25 cellular contexts compared by ENCODE assay signal in genomic region chr15:31070867-31071266, GRCh38. TPM values are rescaled to one million over a fixed set of nuclear protein-coding genes. Genes with fewer than 3 reads are reported as not detected.
"Had no signal": no experiment of that assay in that cellular context is flagged by ENCODE, and none has a peak within 500 bp of the region (broad histone marks: within the 10 kb centered on the region; RNA-seq: fewer than 3 reads in every experiment).

No MANE protein-coding gene starts in this region.

- H3K9me3 Mint-ChIP-seq: stimulated activated naive CD8-positive, alpha-beta T cell treated with anti-CD3 and anti-CD28 coated beads, Interleukin-15, amount 100 ng/mL, for 72 hours had no signal

- H3K27ac Mint-ChIP-seq: naive B cell; nephron; stimulated activated naive B cell treated with anti-CD40 and anti-IgM and Interleukin-4, amounts not matched to agents 10 μg/mL and 1 μg/mL and 100 μg/mL, for 72 hours had no signal

- H3K27me3 Mint-ChIP-seq: naive B cell; stimulated activated naive B cell treated with anti-CD40 and anti-IgM and Interleukin-4, amounts not matched to agents 10 μg/mL and 1 μg/mL and 100 μg/mL, for 72 hours; stimulated activated naive CD8-positive, alpha-beta T cell treated with anti-CD3 and anti-CD28 coated beads, Interleukin-15, amount 100 ng/mL, for 72 hours had no signal

- H3K27me3 ChIP-seq: hepatocyte, sigmoid colon, testis, tibial nerve, upper lobe of right lung, vagina had no signal

- H3K9me3 ChIP-seq: prostate gland, sigmoid colon, testis, upper lobe of right lung, vagina had no signal

- H3K9ac ChIP-seq: parathyroid adenoma had no signal

- H3K36me3 ChIP-seq: prostate gland, sigmoid colon, tibial nerve, upper lobe of right lung, vagina had no signal

- DNase-seq: dermis blood vessel endothelial cell; foreskin melanocyte; kidney; left cardiac atrium; left ventricle myocardium superior; mesenchymal stem cell; naive B cell; sigmoid colon; stimulated activated CD4-positive, alpha-beta T cell treated with anti-CD3 and anti-CD28 coated beads, Interleukin-2, amount 100 ng/mL, for 24 hours; stimulated activated CD4-positive, alpha-beta T cell treated with anti-CD3 and anti-CD28 coated beads, Interleukin-4, amount 100 ng/mL, for 4 hours; stimulated activated naive B cell treated with anti-CD40 and anti-IgM and Interleukin-4, amounts not matched to agents 10 μg/mL and 1 μg/mL and 100 μg/mL, for 72 hours; stimulated activated naive CD8-positive, alpha-beta T cell treated with anti-CD3 and anti-CD28 coated beads, Interleukin-15, amount 100 ng/mL, for 72 hours; testis; upper lobe of right lung had no signal

- H3K36me3 Mint-ChIP-seq: stimulated activated naive B cell treated with anti-CD40 and anti-IgM and Interleukin-4, amounts not matched to agents 10 μg/mL and 1 μg/mL and 100 μg/mL, for 72 hours had no signal

- H3K4me1 Mint-ChIP-seq: stimulated activated naive CD8-positive, alpha-beta T cell treated with anti-CD3 and anti-CD28 coated beads, Interleukin-15, amount 100 ng/mL, for 72 hours had no signal

- H3K4me3 ChIP-seq: hepatocyte, lung, prostate gland, sigmoid colon, skin epidermis, testis, tibial nerve, upper lobe of right lung, vagina had no signal

- H3K4me1 ChIP-seq: parathyroid adenoma, upper lobe of right lung had no signal

- H3K27ac ChIP-seq: hepatocyte, parathyroid adenoma, sigmoid colon, skin epidermis, testis, tibial nerve, upper lobe of right lung had no signal

- ATAC-seq: left ventricle myocardium superior; stimulated activated naive B cell treated with anti-CD40 and anti-IgM and Interleukin-4, amounts not matched to agents 10 μg/mL and 1 μg/mL and 100 μg/mL, for 72 hours; stimulated activated naive CD8-positive, alpha-beta T cell treated with anti-CD3 and anti-CD28 coated beads, Interleukin-15, amount 100 ng/mL, for 72 hours; upper lobe of right lung had no signal

- H3K4me3 Mint-ChIP-seq: naive B cell; nephron; stimulated activated naive B cell treated with anti-CD40 and anti-IgM and Interleukin-4, amounts not matched to agents 10 μg/mL and 1 μg/mL and 100 μg/mL, for 72 hours; stimulated activated naive CD8-positive, alpha-beta T cell treated with anti-CD3 and anti-CD28 coated beads, Interleukin-15, amount 100 ng/mL, for 72 hours had no signal

- H3K4me2 ChIP-seq: hepatocyte had no signal

RNA-seq across cellular contexts. Expression of gene TRPM1, which starts 30.7 kb away (rescaled TPM):
- total RNA-seq: epithelial cell of proximal tubule, hepatocyte, kidney, left ventricle myocardium superior, lung, renal cortical epithelial cell, sigmoid colon, subcutaneous adipose tissue, tibial nerve, upper lobe of right lung, vagina had no signal
- polyA plus RNA-seq: hepatocyte had no signal
